Comparison of ENCODE assay signal across 29 cellular contexts in the genomic region with DNA sequence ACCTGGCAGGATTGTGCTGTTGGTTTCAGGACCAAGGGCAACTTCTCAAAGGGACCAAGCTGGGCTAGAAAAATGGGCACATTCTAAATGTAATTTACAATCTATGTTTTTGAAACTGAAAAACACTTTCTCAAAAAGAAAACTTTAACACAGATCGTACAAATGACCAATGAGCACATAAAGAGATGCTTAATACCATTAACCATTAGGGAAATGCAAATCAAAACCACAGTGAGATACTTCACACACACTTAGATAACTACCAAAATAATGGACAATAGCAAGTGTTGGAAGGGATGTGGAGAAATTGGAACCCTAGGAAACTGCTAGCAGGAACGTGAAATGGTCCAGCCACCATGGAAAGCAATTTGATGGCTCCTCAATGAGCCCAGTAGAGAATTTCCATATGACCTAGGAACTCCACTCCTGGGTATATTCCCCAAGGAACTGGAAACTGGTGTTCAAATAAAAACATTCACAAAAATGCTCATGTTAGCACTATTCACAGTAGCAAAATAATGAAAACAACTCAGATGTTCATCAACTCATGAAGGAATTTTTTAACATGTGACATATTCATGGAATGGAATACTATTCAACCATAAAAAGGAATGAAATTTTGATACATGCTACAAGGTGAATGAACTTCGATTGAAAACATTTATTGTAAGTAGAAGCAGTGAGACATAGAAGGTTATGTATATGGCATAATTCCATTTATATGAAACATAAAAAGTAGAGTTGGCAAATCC.
"Had no signal": no experiment of that assay in that cellular context is flagged by ENCODE, and none has a peak within 500 bp of the region (broad histone marks: within the 10 kb centered on the region; RNA-seq: fewer than 3 reads in every experiment).

No MANE protein-coding gene starts in this region.

- H3K36me3 Mint-ChIP-seq: naive thymus-derived CD4-positive, alpha-beta T cell; neural progenitor cell; stimulated activated effector memory CD8-positive, alpha-beta T cell treated with anti-CD3 and anti-CD28 coated beads, Interleukin-12 subunit alpha, Interleukin-12 subunit beta, amount 100 ng/mL, for 72 hours had no signal

- H3K27me3 Mint-ChIP-seq: progenitor cell of endocrine pancreas had no signal

- H3K27ac Mint-ChIP-seq: naive thymus-derived CD4-positive, alpha-beta T cell; nephron; neural progenitor cell; progenitor cell of endocrine pancreas; stimulated activated effector memory CD8-positive, alpha-beta T cell treated with anti-CD3 and anti-CD28 coated beads, Interleukin-12 subunit alpha, Interleukin-12 subunit beta, amount 100 ng/mL, for 72 hours had no signal

- H3K4me1 Mint-ChIP-seq: stimulated activated effector memory CD8-positive, alpha-beta T cell treated with anti-CD3 and anti-CD28 coated beads, Interleukin-12 subunit alpha, Interleukin-12 subunit beta, amount 100 ng/mL, for 72 hours had no signal

- H3K4me3 ChIP-seq: colonic mucosa, esophagus muscularis mucosa, gastroesophageal sphincter, heart left ventricle, hepatocyte, left lung, neural progenitor cell, right atrium auricular region, smooth muscle cell, tibial nerve, upper lobe of left lung had no signal

- H3K4me3 Mint-ChIP-seq: naive thymus-derived CD4-positive, alpha-beta T cell; nephron; neural progenitor cell; stimulated activated effector memory CD8-positive, alpha-beta T cell treated with anti-CD3 and anti-CD28 coated beads, Interleukin-12 subunit alpha, Interleukin-12 subunit beta, amount 100 ng/mL, for 72 hours had no signal

- DNase-seq: colonic mucosa; dermis blood vessel endothelial cell; effector memory CD4-positive, alpha-beta T cell; foreskin keratinocyte; heart left ventricle; kidney; left cardiac atrium; left lung; mesendoderm; midbrain; naive thymus-derived CD4-positive, alpha-beta T cell; stimulated activated CD4-positive, alpha-beta T cell treated with anti-CD3 and anti-CD28 coated beads, Interleukin-12 subunit alpha, Interleukin-12 subunit beta, amount 100 ng/mL, for 4 hours; stimulated activated CD4-positive, alpha-beta T cell treated with anti-CD3 and anti-CD28 coated beads, Interleukin-1b, Interleukin-23, amount 100 ng/mL, for 48 hours; stimulated activated CD4-positive, alpha-beta T cell treated with anti-CD3 and anti-CD28 coated beads, Interleukin-4, amount 100 ng/mL, for 1 hour; stimulated activated naive CD8-positive, alpha-beta T cell treated with anti-CD3 and anti-CD28 coated beads, Interleukin-15, Interleukin-2, amounts not matched to agents 100 U/mL and 50 U/mL, for 24 hours; upper lobe of left lung had no signal

- H3K9me3 ChIP-seq: colonic mucosa, esophagus muscularis mucosa, gastroesophageal sphincter, heart left ventricle, left lung, right atrium auricular region, thoracic aorta, tibial nerve, upper lobe of left lung had no signal

- H3K9ac ChIP-seq: neural progenitor cell, parathyroid adenoma had no signal

- H3K4me2 ChIP-seq: hepatocyte, neural progenitor cell had no signal

- H3K4me1 ChIP-seq: colonic mucosa, foreskin keratinocyte, parathyroid adenoma had no signal

- H3K79me2 ChIP-seq: hepatocyte, parathyroid adenoma had no signal

- ATAC-seq: foreskin keratinocyte; gastroesophageal sphincter; left lung; naive thymus-derived CD4-positive, alpha-beta T cell; sciatic nerve; stimulated activated effector memory CD8-positive, alpha-beta T cell treated with anti-CD3 and anti-CD28 coated beads, Interleukin-12 subunit alpha, Interleukin-12 subunit beta, amount 100 ng/mL, for 72 hours; stimulated activated naive CD8-positive, alpha-beta T cell treated with anti-CD3 and anti-CD28 coated beads, Interleukin-15, Interleukin-2, amounts not matched to agents 100 U/mL and 50 U/mL, for 24 hours had no signal

- H3K9me3 Mint-ChIP-seq: nephron had no signal

- H3K27me3 ChIP-seq: colonic mucosa, esophagus muscularis mucosa, foreskin keratinocyte, gastroesophageal sphincter, heart left ventricle, hepatocyte, right atrium auricular region, tibial nerve, upper lobe of left lung had no signal

- H3K27ac ChIP-seq: colonic mucosa, esophagus muscularis mucosa, foreskin keratinocyte, gastroesophageal sphincter, hepatocyte, neural progenitor cell, parathyroid adenoma, right atrium auricular region, thoracic aorta, tibial nerve, upper lobe of left lung had no signal

- H3K36me3 ChIP-seq: colonic mucosa, esophagus muscularis mucosa, gastroesophageal sphincter, heart left ventricle, left lung, neural progenitor cell, right atrium auricular region, thoracic aorta, tibial nerve, upper lobe of left lung had no signal

- H2AFZ ChIP-seq: hepatocyte, neural progenitor cell, parathyroid adenoma had no signal
